ENCODE assay signal across 15 cellular contexts in genomic region chr21:42124826-42125570, GRCh38. TPM values are rescaled to one million over a fixed set of nuclear protein-coding genes. Genes with fewer than 3 reads are reported as not detected.
A peak's percentile ranks its signal among the peaks of the same experiment; 100 is the strongest.
DNase-seq lines count a peak whose midpoint lies in the region; ATAC-seq, FAIRE-seq and TF ChIP-seq lines count a peak whose summit lies in the region.
"Had no signal": no experiment of that assay in that cellular context is flagged by ENCODE, and none has a peak within 500 bp of the region (broad histone marks: within the 10 kb centered on the region; RNA-seq: fewer than 3 reads in every experiment).

No MANE protein-coding gene starts in this region.

- H3K4me3 ChIP-seq in kidney (ENCODE audit: low read length in 2 of 2): no peak overlapping the region

- no peak for FAIRE-seq in kidney (lab: Jason Lieb, UNC)
- FAIRE-seq: GM19239 had no signal

- H3K4me1 ChIP-seq in kidney (ENCODE audit: control insufficient read depth in 1 of 2, insufficient read depth in 1 of 2, low read depth in 1 of 2, low read length in 2 of 2): peaks cover 0 to 2% of the 10 kb centered on the region in 2 donors

- H3K4me3 Mint-ChIP-seq in activated naive CD8-positive, alpha-beta T cell treated with anti-CD3 and anti-CD28 coated beads, Interleukin-2, amount 10 ng/mL, durations not matched to agents 7 days and 5 days: no peak overlapping the region
- H3K4me3 Mint-ChIP-seq in activated naive CD8-positive, alpha-beta T cell treated with anti-CD3 and anti-CD28 coated beads for 36 hours: no peak overlapping the region

- no peak for TF ChIP-seq CTCF in RWPE1 (conservative IDR thresholded peaks at IDR 0.05; ENCODE audit: low read depth)
- no peak for TF ChIP-seq CTCF in kidney (IDR thresholded peaks at IDR 0.05; ENCODE audit: borderline replicate concordance, extremely low read depth, insufficient read depth)

- H3K27me3 Mint-ChIP-seq in activated naive CD8-positive, alpha-beta T cell treated with anti-CD3 and anti-CD28 coated beads, Interleukin-2, amount 10 ng/mL, durations not matched to agents 7 days and 5 days: peaks cover 27% of the 10 kb centered on the region
- H3K27me3 Mint-ChIP-seq in activated naive CD8-positive, alpha-beta T cell treated with anti-CD3 and anti-CD28 coated beads for 36 hours: peaks cover 59% of the 10 kb centered on the region

- intact Hi-C loops in kidney (cut with DNase I): no loop called here

- no peaks in the 10 kb centered on the region for H3K9me3 ChIP-seq in kidney (ENCODE audit: control insufficient read depth in 1 of 2, low read length in 2 of 2)

- POLR2A ChIA-PET in activated naive CD8-positive, alpha-beta T cell treated with anti-CD3 and anti-CD28 coated beads, Interleukin-2, amount 10 ng/mL, durations not matched to agents 7 days and 5 days (lab: Charles Lee): interaction anchor here (0.7 kb wide), 2 partner anchors 110 to 363 kb away, joined by 3 to 4 read pairs; no protein-coding TSS in a partner anchor
- POLR2A ChIA-PET in RWPE1 (lab: Yijun Ruan, JAX; ENCODE audit: low non-redundant PET): no interaction called here

- DNase-seq in activated naive CD8-positive, alpha-beta T cell treated with anti-CD3 and anti-CD28 coated beads, Interleukin-2, amount 10 ng/mL, durations not matched to agents 7 days and 5 days: no peak
- no peak for DNase-seq in activated naive CD8-positive, alpha-beta T cell treated with anti-CD3 and anti-CD28 coated beads for 36 hours
- DNase-seq in RWPE1 (ENCODE audit: low spot score) (no peak), kidney (peak; percentile 72), NCI-H2081 (lab: John Stamatoyannopoulos, UW) (no peak), SIG-M5 (lab: John Stamatoyannopoulos, UW) (no peak)
- no peak for DNase-seq in stimulated activated CD4-positive, alpha-beta T cell treated with anti-CD3 and anti-CD28 coated beads, Interleukin-15, amount 100 ng/mL, for 24 hours
- DNase-seq: GF-D8, KG1, NCI-H2171, NCI-H446 had no signal

- no peaks in the 10 kb centered on the region for H3K9me3 Mint-ChIP-seq in activated naive CD8-positive, alpha-beta T cell treated with anti-CD3 and anti-CD28 coated beads, Interleukin-2, amount 10 ng/mL, durations not matched to agents 7 days and 5 days
- H3K9me3 Mint-ChIP-seq in activated naive CD8-positive, alpha-beta T cell treated with anti-CD3 and anti-CD28 coated beads for 36 hours: no peaks in the 10 kb centered on the region
- H3K9me3 Mint-ChIP-seq: CD14-positive monocyte had no signal

- CTCF ChIA-PET in RWPE1 (lab: Yijun Ruan, JAX): interaction anchor here (0.5 to 1.3 kb wide), 7 partner anchors 20 to 595 kb away, joined by 3 to 4 read pairs (median 3); no protein-coding TSS in a partner anchor

- H3K36me3 Mint-ChIP-seq in activated naive CD8-positive, alpha-beta T cell treated with anti-CD3 and anti-CD28 coated beads, Interleukin-2, amount 10 ng/mL, durations not matched to agents 7 days and 5 days: no peaks in the 10 kb centered on the region
- H3K36me3 Mint-ChIP-seq in activated naive CD8-positive, alpha-beta T cell treated with anti-CD3 and anti-CD28 coated beads for 36 hours: no peaks in the 10 kb centered on the region
- H3K36me3 Mint-ChIP-seq: CD14-positive monocyte had no signal

- H3K36me3 ChIP-seq in kidney (ENCODE audit: control insufficient read depth in 1 of 2, insufficient read depth in 2 of 2, low read length in 2 of 2): no peaks in the 10 kb centered on the region

- peak overlapping the region; percentile 61 for H3K27ac ChIP-seq in RWPE1
- no peak overlapping the region for H3K27ac ChIP-seq in kidney (ENCODE audit: low read depth in 2 of 2, low read length in 2 of 2)

- H3K27ac Mint-ChIP-seq in activated naive CD8-positive, alpha-beta T cell treated with anti-CD3 and anti-CD28 coated beads, Interleukin-2, amount 10 ng/mL, durations not matched to agents 7 days and 5 days: peak overlapping the region; percentile 58
- no peak overlapping the region for H3K27ac Mint-ChIP-seq in activated naive CD8-positive, alpha-beta T cell treated with anti-CD3 and anti-CD28 coated beads for 36 hours

- no peak overlapping the region for H3K9ac ChIP-seq in kidney (ENCODE audit: low read length in 2 of 2)

- no peak for ATAC-seq in activated naive CD8-positive, alpha-beta T cell treated with anti-CD3 and anti-CD28 coated beads, Interleukin-2, amount 10 ng/mL, durations not matched to agents 7 days and 5 days (ENCODE audit: low read depth)

- peaks cover 21% of the 10 kb centered on the region for H3K4me1 Mint-ChIP-seq in activated naive CD8-positive, alpha-beta T cell treated with anti-CD3 and anti-CD28 coated beads, Interleukin-2, amount 10 ng/mL, durations not matched to agents 7 days and 5 days
- peaks cover 10% of the 10 kb centered on the region for H3K4me1 Mint-ChIP-seq in activated naive CD8-positive, alpha-beta T cell treated with anti-CD3 and anti-CD28 coated beads for 36 hours

RNA-seq across cellular contexts. Expression of gene UMODL1, which starts 53.9 kb away (rescaled TPM):
- under 1 TPM; 0.26 to 0.30 TPM for total RNA-seq in activated naive CD8-positive, alpha-beta T cell treated with anti-CD3 and anti-CD28 coated beads, Interleukin-2, amount 10 ng/mL, durations not matched to agents 7 days and 5 days
- not detected for total RNA-seq in activated naive CD8-positive, alpha-beta T cell treated with anti-CD3 and anti-CD28 coated beads for 36 hours
- not detected for total RNA-seq in kidney
- polyA plus RNA-seq in kidney (ENCODE audit: insufficient read depth, low read depth, low replicate concordance): 0.39 TPM
- total RNA-seq: A172, H4 had no signal
- polyA plus RNA-seq: CD14-positive monocyte had no signal
